In the genomic region with DNA sequence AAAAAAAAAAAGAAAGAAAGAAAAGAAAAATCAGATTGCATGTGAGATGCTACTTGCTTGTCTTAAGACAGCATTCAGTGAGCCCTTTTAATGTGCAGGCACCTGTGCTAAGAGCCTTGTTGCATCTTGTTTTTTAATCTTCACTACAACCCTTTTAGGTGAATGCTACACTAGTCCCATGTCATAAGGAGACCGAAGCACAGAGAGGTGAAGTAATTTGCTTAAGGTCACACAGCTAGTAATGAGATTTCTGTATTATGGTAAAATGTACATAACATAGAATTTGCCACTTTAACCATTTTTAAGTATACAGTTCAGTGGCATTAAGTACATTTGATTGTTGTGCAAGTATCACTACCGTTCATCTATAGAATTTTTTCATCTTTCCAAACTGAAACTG, we compare ENCODE assay signal across 7 cellular contexts.
"Had no signal": no experiment of that assay in that cellular context is flagged by ENCODE, and none has a peak within 500 bp of the region (broad histone marks: within the 10 kb centered on the region; RNA-seq: fewer than 3 reads in every experiment).

No MANE protein-coding gene starts in this region.

- H3K27ac Mint-ChIP-seq: GM23338, H9, HFFc6 had no signal

- H3K4me3 ChIP-seq: GM23338 had no signal

- ATAC-seq: GM23338 had no signal

- DNase-seq: H9, HCEC 1CT, HFFc6, IMR-90, KBM-7 had no signal

- H3K9me3 Mint-ChIP-seq: GM23338, H9, HFFc6 had no signal

- H3K27ac ChIP-seq: KMS-11 had no signal

- H3K4me3 Mint-ChIP-seq: GM23338, H9, HFFc6 had no signal
